8 cellular contexts compared by ENCODE assay signal in the genomic region with DNA sequence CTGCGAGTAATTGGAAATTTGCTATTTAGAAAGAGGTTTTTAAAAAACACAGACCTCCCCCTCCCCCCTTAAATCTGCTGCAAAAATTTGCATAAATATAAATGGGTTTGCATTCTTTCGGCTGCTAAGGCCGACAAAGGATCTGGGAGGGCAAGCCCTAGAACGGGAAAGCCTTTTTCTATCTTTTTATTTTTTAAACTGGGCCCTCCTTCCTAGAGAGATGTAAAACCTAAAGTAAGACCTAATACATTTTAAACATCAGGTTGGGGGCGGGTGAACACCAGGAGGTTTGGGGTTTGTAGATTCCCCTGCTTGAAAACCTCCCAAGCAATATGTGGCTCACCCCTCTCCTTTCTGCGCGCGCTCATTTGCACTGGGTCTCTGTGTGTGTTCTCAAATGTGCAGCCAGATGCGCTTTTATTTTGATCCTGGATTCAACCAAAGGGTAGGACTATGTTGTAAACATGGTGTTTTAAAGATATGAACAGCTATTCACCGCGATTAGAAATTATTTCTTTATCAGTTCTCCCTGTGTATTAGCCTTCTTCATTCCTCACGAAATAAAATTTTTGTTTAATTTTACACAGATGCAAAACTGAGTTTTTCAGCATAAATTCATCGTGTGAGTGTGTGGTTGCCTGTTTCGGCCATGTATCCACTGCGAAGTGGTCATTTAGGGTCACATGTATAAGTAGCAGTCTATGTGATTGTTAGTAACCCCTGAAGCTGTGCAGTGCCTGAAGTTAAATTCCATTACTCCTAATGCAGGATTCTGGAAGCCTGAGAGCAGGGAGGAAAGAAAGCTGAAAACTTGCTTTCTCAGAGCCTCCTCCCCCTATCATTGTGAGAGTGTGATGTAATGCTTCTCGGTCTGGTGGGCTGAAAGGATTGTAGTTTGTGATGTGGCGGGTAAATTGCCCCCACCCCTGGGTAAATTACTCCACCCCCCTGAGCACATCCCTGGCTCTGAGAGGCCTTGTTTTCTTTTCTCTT. TPM values are rescaled to one million over a fixed set of nuclear protein-coding genes. Genes with fewer than 3 reads are reported as not detected.
DNase-seq lines count a peak whose midpoint lies in the region; ATAC-seq, FAIRE-seq and TF ChIP-seq lines count a peak whose summit lies in the region.

No MANE protein-coding gene starts in this region.

- POLR2A ChIA-PET in PC-3 (lab: Charles Lee; ENCODE audit: unreplicated experiment): no interaction called here

- H3K9me2 ChIP-seq in PC-3 (replicated peaks; ENCODE audit: low read length): no peaks in the 10 kb centered on the region

- intact Hi-C loops in PC-3 (cut with micrococcal nuclease): loop anchor here (5.0 to 10.0 kb wide), 4 partner anchors 96 to 169 kb away; partner anchors contain the start of gene ADSL

- no TSS peak for BruUV-seq in PC-3 (replicated peaks; lab: Mats Ljungman, UMichigan)

- H3K27me3 Mint-ChIP-seq in astrocyte (ENCODE audit: low read depth, unreplicated experiment): no peaks in the 10 kb centered on the region

- no peak for FAIRE-seq in astrocyte (lab: Jason Lieb, UNC)

- peak overlapping the region; percentile 87 for H3K27ac ChIP-seq in PC-3 (ENCODE audit: low read length)
- H3K27ac ChIP-seq in astrocyte (ENCODE audit: low read depth, low read length): peak overlapping the region; percentile 78
- no peak overlapping the region for H3K27ac ChIP-seq in iPS DF 6.9 (ENCODE audit: low read length)

- no CpG with 5 or more reads among the region's 17 CpGs for WGBS in iPS DF 6.9 (ENCODE audit: insufficient coverage, insufficient read length)

- H3K9me3 Mint-ChIP-seq in astrocyte (ENCODE audit: unreplicated experiment): no peaks in the 10 kb centered on the region

- H3K4me3 ChIP-seq in H7 (ENCODE audit: insufficient read depth, low read depth, low read length) (peak overlapping the region; percentile 58), PC-3 (ENCODE audit: low read length) (peak overlapping the region; percentile 97), astrocyte (ENCODE audit: insufficient read depth, low read depth, low read length) (peak overlapping the region; percentile 96), iPS DF 6.9 (ENCODE audit: low read length) (peak overlapping the region; percentile 85; the same call in 1 of the 2 replicates)

- H3K4me1 ChIP-seq in PC-3 (ENCODE audit: insufficient read depth, low read length): peaks cover 43% of the 10 kb centered on the region
- peaks cover 36% of the 10 kb centered on the region for H3K4me1 ChIP-seq in astrocyte (ENCODE audit: insufficient read depth, low read length)
- peaks cover 5% of the 10 kb centered on the region for H3K4me1 ChIP-seq in iPS DF 6.9 (ENCODE audit: control insufficient read depth, insufficient read depth, low read length)

- ATAC-seq in PC-3 (no peak), GM18867 (IDR thresholded peaks at IDR 0.05; ENCODE audit: unreplicated experiment) (no peak), HG03442 (IDR thresholded peaks at IDR 0.05; ENCODE audit: unreplicated experiment) (no peak)

- TF ChIP-seq CTCF in PC-3 (conservative IDR thresholded peaks at IDR 0.05; ENCODE audit: low read depth, low read length) (no peak), astrocyte (IDR thresholded peaks at IDR 0.05; ENCODE audit: insufficient read depth, low read depth, low read length) (no peak)

- DNase-seq in AML-193 (lab: John Stamatoyannopoulos, UW): peak; percentile 14 to 15
- no peak for DNase-seq in H7
- DNase-seq in PC-3: peak; percentile 20
- peak; percentile 71 for DNase-seq in astrocyte (ENCODE audit: low read depth)
- DNase-seq in iPS DF 6.9 (ENCODE audit: low read depth, low spot score): no peak
- DNase-seq in retina: peak; percentile 76

- H3K9ac ChIP-seq in PC-3 (ENCODE audit: low read length) (peak overlapping the region; percentile 94), astrocyte (ENCODE audit: low read length) (peak overlapping the region; percentile 97)

- H3K36me3 ChIP-seq in H7 (replicated peaks; ENCODE audit: control insufficient read depth, insufficient read depth, low read length): no peaks in the 10 kb centered on the region
- no peaks in the 10 kb centered on the region for H3K36me3 ChIP-seq in PC-3 (ENCODE audit: low read depth, low read length)
- H3K36me3 ChIP-seq in astrocyte (ENCODE audit: insufficient read depth, low read length): no peaks in the 10 kb centered on the region
- no peaks in the 10 kb centered on the region for H3K36me3 ChIP-seq in iPS DF 6.9 (ENCODE audit: control insufficient read depth, insufficient read depth, low read length)

- H4K20me1 ChIP-seq in PC-3 (ENCODE audit: low read length) (0 out of 2 replicates have a peak, but pooled peaks cover 4% of the 10 kb centered on the region), astrocyte (ENCODE audit: insufficient read depth, low read length) (peaks cover 39% of the 10 kb centered on the region)

- peaks cover 59% of the 10 kb centered on the region for H3K79me2 ChIP-seq in PC-3 (ENCODE audit: low read length)
- peaks cover 58% of the 10 kb centered on the region for H3K79me2 ChIP-seq in astrocyte (ENCODE audit: insufficient read depth, low read length)

- H3K9me3 ChIP-seq in PC-3 (ENCODE audit: low read length): no peaks in the 10 kb centered on the region
- H3K9me3 ChIP-seq in astrocyte (ENCODE audit: insufficient read depth, low read depth, low read length): no peaks in the 10 kb centered on the region
- no peaks in the 10 kb centered on the region for H3K9me3 ChIP-seq in iPS DF 6.9 (ENCODE audit: control insufficient read depth, insufficient read depth, low read length)

- H3K27me3 ChIP-seq in H7 (ENCODE audit: control insufficient read depth, insufficient read depth, low read length) (no peaks in the 10 kb centered on the region), PC-3 (ENCODE audit: low read length) (no peaks in the 10 kb centered on the region), astrocyte (ENCODE audit: insufficient read depth, low read length) (no peaks in the 10 kb centered on the region), iPS DF 6.9 (ENCODE audit: control insufficient read depth, insufficient read depth, low read length) (no peaks in the 10 kb centered on the region)

- peaks cover 42% of the 10 kb centered on the region for H3K4me1 Mint-ChIP-seq in astrocyte (ENCODE audit: low read depth, unreplicated experiment)

- peak overlapping the region; percentile 97 for H3K4me3 Mint-ChIP-seq in astrocyte (ENCODE audit: unreplicated experiment)

- H3F3A ChIP-seq in PC-3 (ENCODE audit: low read length, unreplicated experiment): no peaks in the 10 kb centered on the region

- H3K36me3 Mint-ChIP-seq in astrocyte (ENCODE audit: low read depth, unreplicated experiment): no peaks in the 10 kb centered on the region

- H2AFZ ChIP-seq in PC-3 (ENCODE audit: low read length) (no peak overlapping the region), astrocyte (ENCODE audit: low read depth, low read length) (no peak overlapping the region)

- H3K4me2 ChIP-seq in PC-3 (ENCODE audit: low read length) (peak overlapping the region; percentile 93), astrocyte (ENCODE audit: low read length) (peak overlapping the region; percentile 96)

- peak overlapping the region; percentile 99 for H3K27ac Mint-ChIP-seq in astrocyte (ENCODE audit: unreplicated experiment)

- CTCF ChIA-PET in PC-3 (lab: Charles Lee): no interaction called here

RNA-seq across cellular contexts. Expression of gene TNRC6B, which starts 1.0 kb away (rescaled TPM):
- 13.0 and 21.4 TPM in 2 replicates for total RNA-seq in H7 (2014; rRNA removed; shearing (Covaris generic))
- 15.1 and 21.3 TPM in 2 replicates for total RNA-seq in PC-3 (2014; rRNA removed)
- 45.2 and 51.2 TPM in 2 replicates for total RNA-seq in astrocyte

Comparison
In these comparisons a context has a peak if more than half of its experiments do, and no peak if none do; other contexts are left out.
1. DNase-seq: peak in AML-193 (2 of 2), PC-3 (single experiment), astrocyte (single experiment) and retina (single experiment); none in H7 (single experiment) and iPS DF 6.9 (single experiment).
2. Peak in every context shown above with its lines, with median percentiles within 50 percentile points of each other: H3K4me3 ChIP-seq.